In the genomic region with DNA sequence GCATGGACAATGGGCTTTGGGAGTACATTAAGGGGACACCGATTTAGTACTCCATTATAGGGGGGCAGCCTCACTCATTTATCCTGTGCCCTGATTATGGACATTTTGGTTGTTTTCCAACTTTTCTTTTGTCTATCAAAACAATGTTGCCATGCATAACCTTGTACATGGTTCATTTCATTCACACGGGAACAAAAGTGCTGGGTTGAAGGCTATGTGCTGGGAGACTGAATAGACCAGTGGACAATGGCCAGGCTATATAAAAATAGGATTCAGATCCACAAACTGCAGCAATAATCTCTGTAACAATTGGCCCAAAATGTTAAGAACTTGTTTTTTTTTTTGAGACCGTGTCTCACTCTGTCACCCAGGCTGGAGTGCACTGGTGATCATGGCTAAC, we compare ENCODE assay signal across 27 cellular contexts.
"Had no signal": no experiment of that assay in that cellular context is flagged by ENCODE, and none has a peak within 500 bp of the region (broad histone marks: within the 10 kb centered on the region; RNA-seq: fewer than 3 reads in every experiment).

No MANE protein-coding gene starts in this region.

- ATAC-seq: naive thymus-derived CD8-positive, alpha-beta T cell; natural killer cell treated with Interleukin-12 subunit alpha and Interleukin-12 subunit beta and Interleukin-15 and Interleukin-18, amount 100 ng/mL, for 72 hours; pancreas; right lobe of liver; stimulated activated memory B cell treated with anti-CD40 and anti-IgM and Interleukin-4, amounts not matched to agents 10 μg/mL and 1 μg/mL and 100 μg/mL, for 72 hours; stimulated activated naive CD8-positive, alpha-beta T cell treated with anti-CD3 and anti-CD28 coated beads, Interleukin-15, amount 100 ng/mL, for 72 hours; stimulated activated naive CD8-positive, alpha-beta T cell treated with anti-CD3 and anti-CD28 coated beads, Interleukin-15, Interleukin-2, amounts not matched to agents 100 U/mL and 50 U/mL, for 24 hours had no signal

- H3K4me1 ChIP-seq: pancreas, prostate gland, right lobe of liver, sigmoid colon, suprapubic skin, testis, tibial nerve, upper lobe of left lung, vagina had no signal

- H3K4me3 ChIP-seq: pancreas, prostate gland, right lobe of liver, sigmoid colon, suprapubic skin, testis, tibial nerve, upper lobe of left lung, vagina had no signal

- H3K9me3 ChIP-seq: neutrophil, pancreas, prostate gland, right lobe of liver, suprapubic skin, testis, upper lobe of left lung, vagina had no signal

- H3K27me3 ChIP-seq: neutrophil, pancreas, right lobe of liver, sigmoid colon, suprapubic skin, testis, tibial nerve, upper lobe of left lung, vagina had no signal

- H3K27ac ChIP-seq: neutrophil, pancreas, prostate gland, right lobe of liver, sigmoid colon, suprapubic skin, testis, tibial nerve, upper lobe of left lung, vagina had no signal

- DNase-seq: naive thymus-derived CD8-positive, alpha-beta T cell; nephron progenitor cell; nucleus accumbens; pancreas; retina; right cardiac atrium; right lobe of liver; sigmoid colon; small intestine; stimulated activated CD4-positive, alpha-beta T cell treated with anti-CD3 and anti-CD28 coated beads, Interleukin-15, amount 100 ng/mL, for 24 hours; stimulated activated CD4-positive, alpha-beta T cell treated with anti-CD3 and anti-CD28 coated beads, Interleukin-2, amount 100 ng/mL, for 24 hours; stimulated activated CD4-positive, alpha-beta T cell treated with anti-CD3 and anti-CD28 coated beads, Interleukin-2, amount 100 ng/mL, for 48 hours; stimulated activated CD4-positive, alpha-beta T cell treated with anti-CD3 and anti-CD28 coated beads, Interleukin-4, amount 100 ng/mL, for 24 hours; stimulated activated naive CD4-positive, alpha-beta T cell; stimulated activated naive CD8-positive, alpha-beta T cell treated with anti-CD3 and anti-CD28 coated beads, Interleukin-15, amount 100 ng/mL, for 72 hours; stimulated activated naive CD8-positive, alpha-beta T cell treated with anti-CD3 and anti-CD28 coated beads, Interleukin-15, Interleukin-2, amounts not matched to agents 100 U/mL and 50 U/mL, for 24 hours; substantia nigra; testis; trophoblast cell; upper lobe of left lung had no signal

- H3K36me3 ChIP-seq: neutrophil, pancreas, prostate gland, right lobe of liver, sigmoid colon, suprapubic skin, tibial nerve, upper lobe of left lung, vagina had no signal
